Comparison of ENCODE assay signal across 8 cellular contexts in genomic region chr12:126784328-126784921, GRCh38.
DNase-seq lines count a peak whose midpoint lies in the region; ATAC-seq, FAIRE-seq and TF ChIP-seq lines count a peak whose summit lies in the region.

No MANE protein-coding gene starts in this region.

- in situ Hi-C loops in GM13977 (cut with MboI; ENCODE audit: low pct_unique_long_range_greater_than_20kb, low sequenced_read_pairs, unreplicated experiment): no loop called here

- DNase-seq in AG09319 (ENCODE audit: extremely low read depth, low read depth) (no peak), GM13977 (ENCODE audit: low spot score) (no peak), NCI-H82 treated with DMSO at 0.1 percent for 48 hours (lab: John Stamatoyannopoulos, UW; ENCODE audit: unreplicated experiment) (peak; percentile 67), amniotic stem cell (lab: John Stamatoyannopoulos, UW) (peak; percentile 6), kidney tubule cell (ENCODE audit: low spot score) (peak; percentile 61), urothelium cell line (ENCODE audit: low spot score) (peak; percentile 51)
- no peak for DNase-seq in activated T-helper 2 cell treated with anti-CD3 and anti-CD28 coated beads, Interferon-gamma antibody, Interleukin-2, Interleukin-4, amounts not matched to agents 10 μg/mL and 5 μg/mL and 100 μg/mL, durations not matched to agents 14 hours and 24 hours and 36 hours (ENCODE audit: low spot score)

- no peaks in the 10 kb centered on the region for H3K9me3 Mint-ChIP-seq in activated T-helper 2 cell treated with anti-CD3 and anti-CD28 coated beads, Interferon-gamma antibody, Interleukin-2, Interleukin-4, amounts not matched to agents 10 μg/mL and 5 μg/mL and 100 μg/mL, durations not matched to agents 14 hours and 24 hours and 36 hours

- intact Hi-C loops in activated T-helper 2 cell treated with anti-CD3 and anti-CD28 coated beads, Interferon-gamma antibody, Interleukin-2, Interleukin-4, amounts not matched to agents 10 μg/mL and 5 μg/mL and 100 μg/mL, durations not matched to agents 14 hours and 24 hours and 36 hours (cut with micrococcal nuclease): loop anchor here (1.0 kb wide), 1 partner anchor 90 kb away; no protein-coding TSS in a partner anchor

- H3K36me3 Mint-ChIP-seq in activated T-helper 2 cell treated with anti-CD3 and anti-CD28 coated beads, Interferon-gamma antibody, Interleukin-2, Interleukin-4, amounts not matched to agents 10 μg/mL and 5 μg/mL and 100 μg/mL, durations not matched to agents 14 hours and 24 hours and 36 hours (ENCODE audit: low read depth): no peaks in the 10 kb centered on the region

- no peaks in the 10 kb centered on the region for H3K4me1 Mint-ChIP-seq in activated T-helper 2 cell treated with anti-CD3 and anti-CD28 coated beads, Interferon-gamma antibody, Interleukin-2, Interleukin-4, amounts not matched to agents 10 μg/mL and 5 μg/mL and 100 μg/mL, durations not matched to agents 14 hours and 24 hours and 36 hours (ENCODE audit: low read depth)

- H3K27me3 Mint-ChIP-seq in activated T-helper 2 cell treated with anti-CD3 and anti-CD28 coated beads, Interferon-gamma antibody, Interleukin-2, Interleukin-4, amounts not matched to agents 10 μg/mL and 5 μg/mL and 100 μg/mL, durations not matched to agents 14 hours and 24 hours and 36 hours (ENCODE audit: low read depth): peaks cover 1% of the 10 kb centered on the region

- no peak overlapping the region for H3K4me3 Mint-ChIP-seq in activated T-helper 2 cell treated with anti-CD3 and anti-CD28 coated beads, Interferon-gamma antibody, Interleukin-2, Interleukin-4, amounts not matched to agents 10 μg/mL and 5 μg/mL and 100 μg/mL, durations not matched to agents 14 hours and 24 hours and 36 hours (ENCODE audit: low read depth)

- no peak overlapping the region for H3K27ac Mint-ChIP-seq in activated T-helper 2 cell treated with anti-CD3 and anti-CD28 coated beads, Interferon-gamma antibody, Interleukin-2, Interleukin-4, amounts not matched to agents 10 μg/mL and 5 μg/mL and 100 μg/mL, durations not matched to agents 14 hours and 24 hours and 36 hours

- FAIRE-seq in urothelium cell line (lab: Jason Lieb, UNC): no peak

- TF ChIP-seq CTCF in AG09319 (IDR thresholded peaks at IDR 0.05; ENCODE audit: low read depth, low read length) (peak; percentile 53), GM13977 (IDR thresholded peaks at IDR 0.05; ENCODE audit: extremely low read depth, insufficient read depth, missing control alignments) (peak; percentile 28)

- no peak for ATAC-seq in HG03095 (IDR thresholded peaks at IDR 0.05; ENCODE audit: unreplicated experiment)

Comparison
In these comparisons a context has a peak if more than half of its experiments do, and no peak if none do; other contexts are left out.
1. DNase-seq: peak in NCI-H82 treated with DMSO at 0.1 percent for 48 hours (single experiment), amniotic stem cell (single experiment), kidney tubule cell (single experiment) and urothelium cell line (single experiment); none in AG09319 (single experiment), GM13977 (single experiment) and activated T-helper 2 cell treated with anti-CD3 and anti-CD28 coated beads, Interferon-gamma antibody, Interleukin-2, Interleukin-4, amounts not matched to agents 10 μg/mL and 5 μg/mL and 100 μg/mL, durations not matched to agents 14 hours and 24 hours and 36 hours (single experiment).